Comparison of ENCODE assay signal across 27 cellular contexts in the genomic region with DNA sequence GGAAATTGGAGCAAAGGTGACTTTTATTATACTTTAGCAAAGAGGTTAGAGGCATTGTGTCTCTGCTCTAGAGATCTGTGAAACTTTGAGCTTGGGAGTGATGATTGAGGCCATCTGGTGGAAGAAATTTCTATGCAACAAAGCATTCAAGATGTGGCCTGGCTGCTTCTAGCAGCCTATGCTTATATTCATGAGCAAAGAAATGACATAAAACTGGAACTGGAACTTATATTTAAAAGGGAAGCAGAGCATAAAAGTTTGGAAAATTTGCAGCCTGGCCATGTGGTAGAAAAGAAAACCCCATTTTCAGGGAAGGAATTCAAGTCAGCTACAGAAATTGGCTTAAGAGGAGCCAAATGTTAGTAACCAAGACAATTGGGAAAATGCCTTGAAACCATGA.
"Had no signal": no experiment of that assay in that cellular context is flagged by ENCODE, and none has a peak within 500 bp of the region (broad histone marks: within the 10 kb centered on the region; RNA-seq: fewer than 3 reads in every experiment).

No MANE protein-coding gene starts in this region.

- H3K27ac Mint-ChIP-seq: activated CD4-positive, alpha-beta memory T cell treated with anti-CD3 and anti-CD28 coated beads, Interleukin-2, amount 10 ng/mL, durations not matched to agents 7 days and 5 days; activated CD4-positive, alpha-beta T cell treated with anti-CD3 and anti-CD28 coated beads, Interleukin-2, amount 10 ng/mL, durations not matched to agents 24 days and 14 days; activated T-cell treated with anti-CD3 and anti-CD28 coated beads, Interleukin-2, amount 50 U/mL, for 24 hours; activated T-helper 17 cell treated with anti-CD3 and anti-CD28 coated beads, Interleukin-2, amount 50 U/mL, for 72 hours; mesothelial cell of epicardium; naive B cell; nephron progenitor cell; progenitor cell of endocrine pancreas; stimulated activated naive CD8-positive, alpha-beta T cell treated with anti-CD3 and anti-CD28 coated beads, Interleukin-15, Interleukin-2, amounts not matched to agents 100 ng/mL and 50 ng/mL, for 24 hours; T-helper 17 cell had no signal

- H3K4me3 Mint-ChIP-seq: activated CD4-positive, alpha-beta memory T cell treated with anti-CD3 and anti-CD28 coated beads, Interleukin-2, amount 10 ng/mL, durations not matched to agents 7 days and 5 days; activated CD4-positive, alpha-beta T cell treated with anti-CD3 and anti-CD28 coated beads, Interleukin-2, amount 10 ng/mL, durations not matched to agents 24 days and 14 days; activated T-cell treated with anti-CD3 and anti-CD28 coated beads, Interleukin-2, amount 50 U/mL, for 24 hours; activated T-helper 17 cell treated with anti-CD3 and anti-CD28 coated beads, Interleukin-2, amount 50 U/mL, for 72 hours; mesothelial cell of epicardium; nephron progenitor cell; stimulated activated naive CD8-positive, alpha-beta T cell treated with anti-CD3 and anti-CD28 coated beads, Interleukin-15, Interleukin-2, amounts not matched to agents 100 ng/mL and 50 ng/mL, for 24 hours; T-helper 17 cell had no signal

- FAIRE-seq: urothelium cell line had no signal

- DNase-seq: activated CD4-positive, alpha-beta memory T cell treated with anti-CD3 and anti-CD28 coated beads, Interleukin-2, amount 10 ng/mL, durations not matched to agents 7 days and 5 days; activated CD4-positive, alpha-beta T cell treated with anti-CD3 and anti-CD28 coated beads, Interleukin-2, amount 10 ng/mL, durations not matched to agents 24 days and 14 days; activated CD4-positive, CD25-positive, alpha-beta regulatory T cell treated with anti-CD3 and anti-CD28 coated beads, Interleukin-2, amount 50 U/mL, for 72 hours; activated CD8-positive, alpha-beta memory T cell treated with anti-CD3 and anti-CD28 coated beads, Interleukin-2, amount 50 U/mL, for 48 hours; activated gamma-delta T cell treated with Interleukin-2 at 50 U/mL for 16 hours; activated naive CD4-positive, alpha-beta T cell treated with anti-CD3 and anti-CD28 coated beads, Interleukin-2, amount 50 U/mL, for 16 hours; activated T-cell treated with anti-CD3 and anti-CD28 coated beads, Interleukin-2, amount 50 U/mL, for 24 hours; amniotic stem cell; caudate nucleus; cortex of kidney; gastrocnemius medialis; glutamatergic neuron; islet precursor cell; left ventricle myocardium inferior; naive B cell; nephron progenitor cell; stimulated activated CD4-positive, alpha-beta T cell treated with anti-CD3 and anti-CD28 coated beads, Interleukin-12 subunit alpha, Interleukin-12 subunit beta, amount 100 ng/mL, for 4 hours; stimulated activated CD4-positive, alpha-beta T cell treated with anti-CD3 and anti-CD28 coated beads, Interleukin-4, amount 100 ng/mL, for 1 hour; T-helper 17 cell; T1000; trophoblast cell; WERI-Rb-1 had no signal

- H3K4me1 Mint-ChIP-seq: activated CD4-positive, alpha-beta memory T cell treated with anti-CD3 and anti-CD28 coated beads, Interleukin-2, amount 10 ng/mL, durations not matched to agents 7 days and 5 days; activated CD4-positive, alpha-beta T cell treated with anti-CD3 and anti-CD28 coated beads, Interleukin-2, amount 10 ng/mL, durations not matched to agents 24 days and 14 days; activated T-helper 17 cell treated with anti-CD3 and anti-CD28 coated beads, Interleukin-2, amount 50 U/mL, for 72 hours; mesothelial cell of epicardium; naive B cell; nephron progenitor cell; T-helper 17 cell had no signal

- H3K27me3 Mint-ChIP-seq: activated CD4-positive, alpha-beta memory T cell treated with anti-CD3 and anti-CD28 coated beads, Interleukin-2, amount 10 ng/mL, durations not matched to agents 7 days and 5 days; progenitor cell of endocrine pancreas had no signal
